ENCODE assay signal across 8 cellular contexts in genomic region chr11:41201156-41201555, GRCh38.
DNase-seq lines count a peak whose midpoint lies in the region; ATAC-seq, FAIRE-seq and TF ChIP-seq lines count a peak whose summit lies in the region.

No MANE protein-coding gene starts in this region.

- no peak overlapping the region for H3K27ac Mint-ChIP-seq in GM23338
- no peak overlapping the region for H3K27ac Mint-ChIP-seq in activated CD8-positive, alpha-beta memory T cell treated with anti-CD3 and anti-CD28 coated beads, Interleukin-2, amount 10 ng/mL, durations not matched to agents 7 days and 5 days

- H3K4me3 ChIP-seq in GM23338 = no peak overlapping the region
- no peak overlapping the region for H3K4me3 ChIP-seq in esophagus squamous epithelium

- TF ChIP-seq CTCF in GM23338 (conservative IDR thresholded peaks at IDR 0.05; ENCODE audit: low read depth in 2 of 2) = peak; percentile 79 to 85
- TF ChIP-seq CTCF in esophagus squamous epithelium (IDR thresholded peaks at IDR 0.05) = peak in 3 of 6 experiments; percentile 11 to 58 (median 37)

- 0 out of 3 replicates have a peak, but pooled peaks cover 6% of the 10 kb centered on the region for H3K36me3 Mint-ChIP-seq in GM23338 (ENCODE audit: low read depth)
- no peaks in the 10 kb centered on the region for H3K36me3 Mint-ChIP-seq in activated CD8-positive, alpha-beta memory T cell treated with anti-CD3 and anti-CD28 coated beads, Interleukin-2, amount 10 ng/mL, durations not matched to agents 7 days and 5 days

- H2AFZ ChIP-seq in GM23338 = peak overlapping the region; percentile 20; the same call in 1 of the 2 replicates

- H3K9me3 Mint-ChIP-seq in GM23338 = peaks cover 7% of the 10 kb centered on the region; the same call in 1 of the 3 replicates
- peaks cover 7% of the 10 kb centered on the region for H3K9me3 Mint-ChIP-seq in activated CD8-positive, alpha-beta memory T cell treated with anti-CD3 and anti-CD28 coated beads, Interleukin-2, amount 10 ng/mL, durations not matched to agents 7 days and 5 days (ENCODE audit: low read depth)

- H3K79me2 ChIP-seq in GM23338 (replicated peaks; ENCODE audit: insufficient read depth) = no peaks in the 10 kb centered on the region

- no peak for TF ChIP-seq POLR2A in esophagus squamous epithelium (IDR thresholded peaks at IDR 0.05)

- H3K4me1 ChIP-seq in GM23338 (ENCODE audit: insufficient read depth) (peaks cover 6% of the 10 kb centered on the region; the same call in 1 of the 2 replicates), esophagus squamous epithelium (no peaks in the 10 kb centered on the region)

- 4 to 6% methylated on average over 5 of the region's 5 CpGs for WGBS in esophagus squamous epithelium, 2 donors

- no peaks in the 10 kb centered on the region for H4K20me1 ChIP-seq in GM23338 (replicated peaks; ENCODE audit: insufficient read depth)

- H3K9me2 ChIP-seq in GM23338 (ENCODE audit: insufficient read depth) = no peaks in the 10 kb centered on the region

- FAIRE-seq in frontal cortex (lab: Jason Lieb, UNC) = no peak

- DNase-seq in DMS153 (lab: John Stamatoyannopoulos, UW) (peak; percentile 6), GM23338 (ENCODE audit: low spot score) (peak; percentile 88), NCI-H2081 treated with DMSO at 0.1 percent for 48 hours (lab: John Stamatoyannopoulos, UW) (peak; percentile 47), dermis blood vessel endothelial cell (peak; percentile 0), retina (peak; percentile 71), esophagus squamous epithelium (lab: John Stamatoyannopoulos, UW) (no peak), frontal cortex (ENCODE audit: low spot score in 2 of 2) (no peak)
- no peak for DNase-seq in activated CD8-positive, alpha-beta memory T cell treated with anti-CD3 and anti-CD28 coated beads, Interleukin-2, amount 10 ng/mL, durations not matched to agents 7 days and 5 days

- no peaks in the 10 kb centered on the region for H3K9me3 ChIP-seq in esophagus squamous epithelium

- intact Hi-C loops in esophagus squamous epithelium (cut with DNase I) = no loop called here

- H3K4me1 Mint-ChIP-seq in GM23338 = peaks cover 6% of the 10 kb centered on the region
- no peaks in the 10 kb centered on the region for H3K4me1 Mint-ChIP-seq in activated CD8-positive, alpha-beta memory T cell treated with anti-CD3 and anti-CD28 coated beads, Interleukin-2, amount 10 ng/mL, durations not matched to agents 7 days and 5 days

- H3K4me3 Mint-ChIP-seq in GM23338 = no peak overlapping the region
- H3K4me3 Mint-ChIP-seq in activated CD8-positive, alpha-beta memory T cell treated with anti-CD3 and anti-CD28 coated beads, Interleukin-2, amount 10 ng/mL, durations not matched to agents 7 days and 5 days = no peak overlapping the region

- H3K4me2 ChIP-seq in GM23338 = no peak overlapping the region

- CTCF ChIA-PET in activated CD8-positive, alpha-beta memory T cell treated with anti-CD3 and anti-CD28 coated beads, Interleukin-2, amount 10 ng/mL, durations not matched to agents 7 days and 5 days (lab: Charles Lee) = no interaction called here

- H3K27me3 ChIP-seq in GM23338 (ENCODE audit: insufficient read depth) (no peaks in the 10 kb centered on the region), esophagus squamous epithelium (no peaks in the 10 kb centered on the region)

- H3K27me3 Mint-ChIP-seq in GM23338 (ENCODE audit: insufficient read depth, low read depth, poor library complexity) = peaks cover 2% of the 10 kb centered on the region
- no peaks in the 10 kb centered on the region for H3K27me3 Mint-ChIP-seq in activated CD8-positive, alpha-beta memory T cell treated with anti-CD3 and anti-CD28 coated beads, Interleukin-2, amount 10 ng/mL, durations not matched to agents 7 days and 5 days

- H3F3A ChIP-seq in GM23338 (replicated peaks; ENCODE audit: low read depth) = no peaks in the 10 kb centered on the region

- H3K36me3 ChIP-seq in GM23338 (ENCODE audit: insufficient read depth) (no peaks in the 10 kb centered on the region), esophagus squamous epithelium (no peaks in the 10 kb centered on the region)

- H3K27ac ChIP-seq in GM23338 (ENCODE audit: low read depth) (no peak overlapping the region), esophagus squamous epithelium (no peak overlapping the region)

- peak; percentile 71 for ATAC-seq in GM23338
- ATAC-seq in activated CD8-positive, alpha-beta memory T cell treated with anti-CD3 and anti-CD28 coated beads, Interleukin-2, amount 10 ng/mL, durations not matched to agents 7 days and 5 days = no peak

TF ChIP-seq in GM23338, 12 proteins besides CTCF, POLR2A, EP300 and RAD21 (continues in another document):
- no peak for TF ChIP-seq EZH2phosphoT487 (IDR thresholded peaks at IDR 0.05; ENCODE audit: unreplicated experiment)
- TF ChIP-seq, protein P1, sequence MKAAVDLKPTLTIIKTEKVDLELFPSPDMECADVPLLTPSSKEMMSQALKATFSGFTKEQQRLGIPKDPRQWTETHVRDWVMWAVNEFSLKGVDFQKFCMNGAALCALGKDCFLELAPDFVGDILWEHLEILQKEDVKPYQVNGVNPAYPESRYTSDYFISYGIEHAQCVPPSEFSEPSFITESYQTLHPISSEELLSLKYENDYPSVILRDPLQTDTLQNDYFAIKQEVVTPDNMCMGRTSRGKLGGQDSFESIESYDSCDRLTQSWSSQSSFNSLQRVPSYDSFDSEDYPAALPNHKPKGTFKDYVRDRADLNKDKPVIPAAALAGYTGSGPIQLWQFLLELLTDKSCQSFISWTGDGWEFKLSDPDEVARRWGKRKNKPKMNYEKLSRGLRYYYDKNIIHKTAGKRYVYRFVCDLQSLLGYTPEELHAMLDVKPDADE (IDR thresholded peaks at IDR 0.05) = no peak
- TF ChIP-seq JUNB (IDR thresholded peaks at IDR 0.05; ENCODE audit: unreplicated experiment) = no peak
- TF ChIP-seq ZNF114 (CRISPR knock-in tag; IDR thresholded peaks at IDR 0.05) = no peak
- no peak for TF ChIP-seq CREB1 (CRISPR knock-in tag; IDR thresholded peaks at IDR 0.05; ENCODE audit: low read depth)
- TF ChIP-seq, protein P2, sequence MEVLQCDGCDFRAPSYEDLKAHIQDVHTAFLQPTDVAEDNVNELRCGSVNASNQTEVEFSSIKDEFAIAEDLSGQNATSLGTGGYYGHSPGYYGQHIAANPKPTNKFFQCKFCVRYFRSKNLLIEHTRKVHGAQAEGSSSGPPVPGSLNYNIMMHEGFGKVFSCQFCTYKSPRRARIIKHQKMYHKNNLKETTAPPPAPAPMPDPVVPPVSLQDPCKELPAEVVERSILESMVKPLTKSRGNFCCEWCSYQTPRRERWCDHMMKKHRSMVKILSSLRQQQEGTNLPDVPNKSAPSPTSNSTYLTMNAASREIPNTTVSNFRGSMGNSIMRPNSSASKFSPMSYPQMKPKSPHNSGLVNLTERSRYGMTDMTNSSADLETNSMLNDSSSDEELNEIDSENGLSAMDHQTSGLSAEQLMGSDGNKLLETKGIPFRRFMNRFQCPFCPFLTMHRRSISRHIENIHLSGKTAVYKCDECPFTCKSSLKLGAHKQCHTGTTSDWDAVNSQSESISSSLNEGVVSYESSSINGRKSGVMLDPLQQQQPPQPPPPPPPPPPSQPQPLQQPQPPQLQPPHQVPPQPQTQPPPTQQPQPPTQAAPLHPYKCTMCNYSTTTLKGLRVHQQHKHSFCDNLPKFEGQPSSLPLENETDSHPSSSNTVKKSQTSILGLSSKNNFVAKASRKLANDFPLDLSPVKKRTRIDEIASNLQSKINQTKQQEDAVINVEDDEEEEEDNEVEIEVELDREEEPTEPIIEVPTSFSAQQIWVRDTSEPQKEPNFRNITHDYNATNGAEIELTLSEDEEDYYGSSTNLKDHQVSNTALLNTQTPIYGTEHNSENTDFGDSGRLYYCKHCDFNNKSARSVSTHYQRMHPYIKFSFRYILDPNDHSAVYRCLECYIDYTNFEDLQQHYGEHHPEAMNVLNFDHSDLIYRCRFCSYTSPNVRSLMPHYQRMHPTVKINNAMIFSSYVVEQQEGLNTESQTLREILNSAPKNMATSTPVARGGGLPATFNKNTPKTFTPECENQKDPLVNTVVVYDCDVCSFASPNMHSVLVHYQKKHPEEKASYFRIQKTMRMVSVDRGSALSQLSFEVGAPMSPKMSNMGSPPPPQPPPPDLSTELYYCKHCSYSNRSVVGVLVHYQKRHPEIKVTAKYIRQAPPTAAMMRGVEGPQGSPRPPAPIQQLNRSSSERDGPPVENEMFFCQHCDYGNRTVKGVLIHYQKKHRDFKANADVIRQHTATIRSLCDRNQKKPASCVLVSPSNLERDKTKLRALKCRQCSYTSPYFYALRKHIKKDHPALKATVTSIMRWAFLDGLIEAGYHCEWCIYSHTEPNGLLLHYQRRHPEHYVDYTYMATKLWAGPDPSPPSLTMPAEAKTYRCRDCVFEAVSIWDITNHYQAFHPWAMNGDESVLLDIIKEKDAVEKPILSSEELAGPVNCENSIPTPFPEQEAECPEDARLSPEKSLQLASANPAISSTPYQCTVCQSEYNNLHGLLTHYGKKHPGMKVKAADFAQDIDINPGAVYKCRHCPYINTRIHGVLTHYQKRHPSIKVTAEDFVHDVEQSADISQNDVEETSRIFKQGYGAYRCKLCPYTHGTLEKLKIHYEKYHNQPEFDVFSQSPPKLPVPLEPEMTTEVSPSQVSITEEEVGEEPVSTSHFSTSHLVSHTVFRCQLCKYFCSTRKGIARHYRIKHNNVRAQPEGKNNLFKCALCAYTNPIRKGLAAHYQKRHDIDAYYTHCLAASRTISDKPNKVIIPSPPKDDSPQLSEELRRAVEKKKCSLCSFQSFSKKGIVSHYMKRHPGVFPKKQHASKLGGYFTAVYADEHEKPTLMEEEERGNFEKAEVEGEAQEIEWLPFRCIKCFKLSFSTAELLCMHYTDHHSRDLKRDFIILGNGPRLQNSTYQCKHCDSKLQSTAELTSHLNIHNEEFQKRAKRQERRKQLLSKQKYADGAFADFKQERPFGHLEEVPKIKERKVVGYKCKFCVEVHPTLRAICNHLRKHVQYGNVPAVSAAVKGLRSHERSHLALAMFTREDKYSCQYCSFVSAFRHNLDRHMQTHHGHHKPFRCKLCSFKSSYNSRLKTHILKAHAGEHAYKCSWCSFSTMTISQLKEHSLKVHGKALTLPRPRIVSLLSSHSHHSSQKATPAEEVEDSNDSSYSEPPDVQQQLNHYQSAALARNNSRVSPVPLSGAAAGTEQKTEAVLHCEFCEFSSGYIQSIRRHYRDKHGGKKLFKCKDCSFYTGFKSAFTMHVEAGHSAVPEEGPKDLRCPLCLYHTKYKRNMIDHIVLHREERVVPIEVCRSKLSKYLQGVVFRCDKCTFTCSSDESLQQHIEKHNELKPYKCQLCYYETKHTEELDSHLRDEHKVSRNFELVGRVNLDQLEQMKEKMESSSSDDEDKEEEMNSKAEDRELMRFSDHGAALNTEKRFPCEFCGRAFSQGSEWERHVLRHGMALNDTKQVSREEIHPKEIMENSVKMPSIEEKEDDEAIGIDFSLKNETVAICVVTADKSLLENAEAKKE (CRISPR knock-in tag; IDR thresholded peaks at IDR 0.05) = no peak
- no peak for TF ChIP-seq NANOG (IDR thresholded peaks at IDR 0.05; ENCODE audit: borderline replicate concordance)
- TF ChIP-seq STAT1 (IDR thresholded peaks at IDR 0.05; ENCODE audit: unreplicated experiment) = no peak

Comparison
In these comparisons a context has a peak if more than half of its experiments do, and no peak if none do; other contexts are left out.
1. DNase-seq: peak in DMS153 (single experiment), GM23338 (single experiment), NCI-H2081 treated with DMSO at 0.1 percent for 48 hours (single experiment), dermis blood vessel endothelial cell (single experiment) and retina (single experiment); none in esophagus squamous epithelium (single experiment), frontal cortex (0 of 2) and activated CD8-positive, alpha-beta memory T cell treated with anti-CD3 and anti-CD28 coated beads, Interleukin-2, amount 10 ng/mL, durations not matched to agents 7 days and 5 days (single experiment).